ENCODE assay signal across 13 cellular contexts in the genomic region with DNA sequence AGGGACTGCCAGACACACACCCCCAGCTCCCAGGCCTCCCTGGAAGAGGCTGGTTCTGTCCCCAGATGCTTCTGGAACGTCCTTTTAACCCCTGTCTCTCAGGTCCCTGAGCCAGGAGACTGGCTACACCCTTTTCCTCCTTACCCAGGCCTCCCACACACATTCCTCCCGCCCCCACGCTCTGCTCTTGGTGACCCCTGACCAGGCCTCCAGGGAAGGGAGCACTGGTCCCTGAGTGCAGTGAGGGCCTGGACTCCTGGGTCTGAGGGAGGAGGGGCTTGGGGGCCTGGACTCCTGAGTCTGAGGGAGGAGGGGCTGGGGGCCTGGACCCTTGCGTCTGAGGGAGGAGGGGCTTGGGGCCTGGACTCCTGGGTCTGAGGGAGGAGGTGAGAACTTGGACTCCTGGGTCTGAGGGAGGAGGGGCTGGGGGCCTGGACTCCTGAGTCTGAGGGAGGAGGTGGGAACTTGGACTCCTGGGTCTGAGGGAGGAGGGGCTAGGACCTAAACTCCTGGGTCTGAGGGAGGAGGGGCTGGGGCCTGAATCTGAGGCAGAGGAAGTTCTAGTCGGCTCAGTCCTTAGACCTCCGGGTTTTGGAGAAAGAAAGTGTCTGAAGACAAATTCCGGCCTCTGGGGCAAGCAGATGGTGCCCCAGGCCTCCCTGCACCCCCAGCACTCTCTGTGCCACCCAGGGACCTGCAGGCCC. TPM values are rescaled to one million over a fixed set of nuclear protein-coding genes. Genes with fewer than 3 reads are reported as not detected.
"Had no signal": no experiment of that assay in that cellular context is flagged by ENCODE, and none has a peak within 500 bp of the region (broad histone marks: within the 10 kb centered on the region; RNA-seq: fewer than 3 reads in every experiment).

No MANE protein-coding gene starts in this region.

- ATAC-seq: activated CD4-positive, CD25-positive, alpha-beta regulatory T cell treated with anti-CD3 and anti-CD28 coated beads, Interleukin-2, amount 50 U/mL, for 24 hours; activated CD8-positive, alpha-beta T cell treated with anti-CD3 and anti-CD28 coated beads for 36 hours; psoas muscle had no signal

- H3K9me3 Mint-ChIP-seq: activated CD8-positive, alpha-beta T cell treated with anti-CD3 and anti-CD28 coated beads for 36 hours had no signal

- H3K27ac Mint-ChIP-seq: activated CD8-positive, alpha-beta T cell treated with anti-CD3 and anti-CD28 coated beads for 36 hours had no signal

- DNase-seq: activated CD8-positive, alpha-beta T cell treated with anti-CD3 and anti-CD28 coated beads for 36 hours; activated effector memory CD4-positive, alpha-beta T cell treated with Interleukin-2 at 50 U/mL for 16 hours; activated T-cell treated with anti-CD3 and anti-CD28 coated beads for 4 hours; effector CD8-positive, alpha-beta T cell; erythroblast; foreskin melanocyte; lower lobe of right lung; psoas muscle; stimulated activated CD4-positive, alpha-beta T cell treated with anti-CD3 and anti-CD28 coated beads, Interleukin-1b, Interleukin-23, amount 100 ng/mL, for 48 hours; T-helper 1 cell had no signal

- H3K4me1 ChIP-seq: lower lobe of right lung, psoas muscle had no signal

- H3K4me3 Mint-ChIP-seq: activated CD8-positive, alpha-beta T cell treated with anti-CD3 and anti-CD28 coated beads for 36 hours had no signal

- H3K9me3 ChIP-seq: lower lobe of right lung, psoas muscle had no signal

- H3K4me3 ChIP-seq: lower lobe of right lung, psoas muscle, skin epidermis had no signal

- H3K27ac ChIP-seq: lower lobe of right lung, psoas muscle had no signal

- H3K36me3 ChIP-seq: lower lobe of right lung had no signal

RNA-seq across cellular contexts. Expression of gene KLK6, which starts 0.5 kb away (rescaled TPM):
- total RNA-seq: activated CD8-positive, alpha-beta T cell treated with anti-CD3 and anti-CD28 coated beads for 36 hours; chondrocyte; lower lobe of right lung; psoas muscle had no signal

RNA-seq across cellular contexts. Expression of gene KLK7, which starts 14.9 kb away (rescaled TPM):
- total RNA-seq: activated CD8-positive, alpha-beta T cell treated with anti-CD3 and anti-CD28 coated beads for 36 hours; chondrocyte; lower lobe of right lung; psoas muscle had no signal
- polyA plus RNA-seq: psoas muscle had no signal

RNA-seq across cellular contexts. Expression of gene KLK5, which starts 16.0 kb away (rescaled TPM):
- total RNA-seq: activated CD8-positive, alpha-beta T cell treated with anti-CD3 and anti-CD28 coated beads for 36 hours; lower lobe of right lung; psoas muscle had no signal

RNA-seq across cellular contexts. Expression of gene KLK8, which starts 32.5 kb away (rescaled TPM):
- total RNA-seq: activated CD8-positive, alpha-beta T cell treated with anti-CD3 and anti-CD28 coated beads for 36 hours; chondrocyte; lower lobe of right lung; psoas muscle had no signal

RNA-seq across cellular contexts. Expression of gene KLK10, which starts 50.6 kb away (rescaled TPM):
- total RNA-seq: activated CD8-positive, alpha-beta T cell treated with anti-CD3 and anti-CD28 coated beads for 36 hours; chondrocyte; psoas muscle had no signal
